9 cellular contexts compared by ENCODE assay signal in genomic region chr1:2258996-2259395, GRCh38. TPM values are rescaled to one million over a fixed set of nuclear protein-coding genes. Genes with fewer than 3 reads are reported as not detected.
DNase-seq lines count a peak whose midpoint lies in the region; ATAC-seq and TF ChIP-seq lines count a peak whose summit lies in the region.
"Had no signal": no experiment of that assay in that cellular context is flagged by ENCODE, and none has a peak within 500 bp of the region (broad histone marks: within the 10 kb centered on the region; RNA-seq: fewer than 3 reads in every experiment).

No MANE protein-coding gene starts in this region.

- no peak overlapping the region for H3K9ac ChIP-seq in SK-N-MC (ENCODE audit: insufficient read length)

- H3K27me3 ChIP-seq in esophagus muscularis mucosa: no peaks in the 10 kb centered on the region

- no peak for TF ChIP-seq CTCF in esophagus muscularis mucosa (IDR thresholded peaks at IDR 0.05)

- H3K36me3 ChIP-seq in SK-N-MC (ENCODE audit: insufficient read depth, low read length): peaks cover 6% of the 10 kb centered on the region; the same call in 1 of the 2 replicates
- peaks cover 0 to 4% (median 0%) of the 10 kb centered on the region in 4 donors for H3K36me3 ChIP-seq in esophagus muscularis mucosa

- CTCF ChIA-PET in HEK293T (lab: Yijun Ruan, JAX): interaction anchor here (0.7 kb wide), 1 partner anchor 119 kb away, joined by 3 read pairs; no protein-coding TSS in a partner anchor

- no peak for TF ChIP-seq POLR2A in esophagus muscularis mucosa (IDR thresholded peaks at IDR 0.05; ENCODE audit: low read depth)

- intact Hi-C loops in esophagus muscularis mucosa (cut with DNase I): no loop called here

- peaks cover 54 to 98% (median 91%) of the 10 kb centered on the region in 4 donors for H3K4me1 ChIP-seq in esophagus muscularis mucosa

- no peak for DNase-seq in SK-N-MC (ENCODE audit: low read depth, low spot score)
- peak; percentile 77 for DNase-seq in activated CD8-positive, alpha-beta memory T cell treated with anti-CD3 and anti-CD28 coated beads, Interleukin-2, amount 50 U/mL, for 48 hours
- DNase-seq in esophagus muscularis mucosa (ENCODE audit: extremely low spot score): no peak
- DNase-seq in stimulated activated CD8-positive, alpha-beta memory T cell treated with anti-CD3 and anti-CD28 coated beads, Interleukin-4, amount 100 ng/mL, for 48 hours: peak; percentile 74
- no peak for DNase-seq in HEK293T (ENCODE audit: extremely low spot score)
- no peak for DNase-seq in DMS53 (lab: John Stamatoyannopoulos, UW)
- DNase-seq: DMS79 had no signal

- no peak for TF ChIP-seq EP300 in esophagus muscularis mucosa (IDR thresholded peaks at IDR 0.05)

- 83% methylated on average over 8 of the region's 9 CpGs for WGBS in esophagus muscularis mucosa

- H3K4me3 ChIP-seq in SK-N-MC: no peak overlapping the region
- H3K4me3 ChIP-seq in esophagus muscularis mucosa: no peak overlapping the region

- POLR2A ChIA-PET in HEK293T (lab: Yijun Ruan, JAX): interaction anchor here (1.1 kb wide), 1 partner anchor 30 kb away, joined by 6 read pairs; no protein-coding TSS in a partner anchor

- ATAC-seq in HG03378 (IDR thresholded peaks at IDR 0.05; ENCODE audit: unreplicated experiment): no peak
- ATAC-seq in GM19452 (IDR thresholded peaks at IDR 0.05; ENCODE audit: unreplicated experiment): no peak

- H3K27ac ChIP-seq in SK-N-MC: peak overlapping the region; percentile 36; the same call in 1 of the 2 replicates
- H3K27ac ChIP-seq in esophagus muscularis mucosa (replicated peaks in 1 of 4): peak overlapping the region in 3 of 4 donors; percentile 27 to 73 (median 39)

- peaks cover 3% of the 10 kb centered on the region; the same call in 1 of the 2 replicates for H3K9me3 ChIP-seq in SK-N-MC (ENCODE audit: low read depth, low read length)
- peaks cover 0 to 5% (median 0%) of the 10 kb centered on the region in 4 donors for H3K9me3 ChIP-seq in esophagus muscularis mucosa

TF ChIP-seq in HEK293T, 16 proteins besides CTCF, POLR2A, EP300 and RAD21:
- no peak for TF ChIP-seq HDGF (IDR thresholded peaks at IDR 0.05; ENCODE audit: borderline replicate concordance)
- TF ChIP-seq NFRKB (IDR thresholded peaks at IDR 0.05): no peak
- TF ChIP-seq ZNF384 (IDR thresholded peaks at IDR 0.05): no peak
- TF ChIP-seq BHLHE40 (IDR thresholded peaks at IDR 0.05; ENCODE audit: borderline replicate concordance): no peak
- TF ChIP-seq FOXK2 (IDR thresholded peaks at IDR 0.05): no peak
- no peak for TF ChIP-seq ARNT (IDR thresholded peaks at IDR 0.05)

RNA-seq across cellular contexts. Expression of gene SKI, which starts 30.9 kb away (rescaled TPM):
- total RNA-seq in esophagus muscularis mucosa: 100 to 1,000 TPM in 2 of 4 donors, 10 to 100 TPM in 2; 70.1 to 190 (median 124) TPM

Comparison
In these comparisons a context has a peak if more than half of its experiments do, and no peak if none do; other contexts are left out.
1. DNase-seq: peak in activated CD8-positive, alpha-beta memory T cell treated with anti-CD3 and anti-CD28 coated beads, Interleukin-2, amount 50 U/mL, for 48 hours (single experiment) and stimulated activated CD8-positive, alpha-beta memory T cell treated with anti-CD3 and anti-CD28 coated beads, Interleukin-4, amount 100 ng/mL, for 48 hours (single experiment); none in SK-N-MC (single experiment), esophagus muscularis mucosa (single experiment), HEK293T (single experiment) and DMS53 (single experiment).